Comparison of ENCODE assay signal across 17 cellular contexts in genomic region chr4:138320030-138320429, GRCh38.
DNase-seq lines count a peak whose midpoint lies in the region; ATAC-seq and TF ChIP-seq lines count a peak whose summit lies in the region.
"Had no signal": no experiment of that assay in that cellular context is flagged by ENCODE, and none has a peak within 500 bp of the region (broad histone marks: within the 10 kb centered on the region; RNA-seq: fewer than 3 reads in every experiment).

No MANE protein-coding gene starts in this region.

- peak overlapping the region; percentile 46 for H3K4me2 ChIP-seq in neural progenitor cell

- peak overlapping the region; percentile 37 for H2AFZ ChIP-seq in neural progenitor cell (replicated peaks)

- intact Hi-C loops in ovary (cut with DNase I) = no loop called here

- no peak overlapping the region for H3K9ac ChIP-seq in neural progenitor cell

- peaks cover 61% of the 10 kb centered on the region for H3K4me1 ChIP-seq in neural progenitor cell
- no peaks in the 10 kb centered on the region for H3K4me1 ChIP-seq in ovary (ENCODE audit: insufficient read depth)
- H3K4me1 ChIP-seq: HAP-1 had no signal

- no peak for TF ChIP-seq EP300 in ovary (IDR thresholded peaks at IDR 0.05)

- 96 to 97% (median 96%) methylated on average over 1 of the region's 1 CpG for WGBS in ovary, 3 donors

- H3K9me3 Mint-ChIP-seq in neural progenitor cell = peaks cover 5% of the 10 kb centered on the region
- H3K9me3 Mint-ChIP-seq: CD8-positive, alpha-beta T cell had no signal

- no peak for TF ChIP-seq CTCF in neural progenitor cell (IDR thresholded peaks at IDR 0.05)
- no peak for TF ChIP-seq CTCF in ovary (IDR thresholded peaks at IDR 0.05)
- no peak for TF ChIP-seq CTCF in omental fat pad (IDR thresholded peaks at IDR 0.05)

- H3K27ac ChIP-seq in cingulate gyrus (ENCODE audit: low read depth, low read length) (peak overlapping the region; percentile 50), neural progenitor cell (peak overlapping the region; percentile 87), ovary (no peak overlapping the region)

- no peak for TF ChIP-seq POLR2A in ovary (IDR thresholded peaks at IDR 0.05)

- peak; percentile 90 for ATAC-seq in GM18868 (IDR thresholded peaks at IDR 0.05; ENCODE audit: unreplicated experiment)
- ATAC-seq in HG02981 (IDR thresholded peaks at IDR 0.05; ENCODE audit: unreplicated experiment) = peak; percentile 45
- no peak for ATAC-seq in omental fat pad (ENCODE audit: low FRiP score)
- ATAC-seq: CD8-positive, alpha-beta T cell; K562 had no signal

- no peaks in the 10 kb centered on the region for H3K79me2 ChIP-seq in neural progenitor cell (ENCODE audit: low read depth)

- no peak overlapping the region for H3K4me3 Mint-ChIP-seq in neural progenitor cell
- H3K4me3 Mint-ChIP-seq: B cell; CD8-positive, alpha-beta T cell had no signal

- H3K27ac Mint-ChIP-seq in neural progenitor cell = no peak overlapping the region
- H3K27ac Mint-ChIP-seq: B cell; CD8-positive, alpha-beta T cell had no signal

- H3K4me1 Mint-ChIP-seq in neural progenitor cell = peaks cover 23% of the 10 kb centered on the region
- H3K4me1 Mint-ChIP-seq: B cell had no signal

- no peaks in the 10 kb centered on the region for H3K27me3 ChIP-seq in neural progenitor cell
- H3K27me3 ChIP-seq in ovary = no peaks in the 10 kb centered on the region

- H3K36me3 Mint-ChIP-seq in neural progenitor cell = no peaks in the 10 kb centered on the region
- H3K36me3 Mint-ChIP-seq: CD8-positive, alpha-beta T cell had no signal

- no peaks in the 10 kb centered on the region for H3K9me3 ChIP-seq in neural progenitor cell (ENCODE audit: low read depth)
- no peaks in the 10 kb centered on the region for H3K9me3 ChIP-seq in ovary
- H3K9me3 ChIP-seq: HAP-1 had no signal

- no peaks in the 10 kb centered on the region for H3K36me3 ChIP-seq in neural progenitor cell
- H3K36me3 ChIP-seq in ovary = no peaks in the 10 kb centered on the region
- H3K36me3 ChIP-seq: HAP-1 had no signal

- peaks cover 2% of the 10 kb centered on the region for H3K27me3 Mint-ChIP-seq in neural progenitor cell (ENCODE audit: insufficient read depth, low read depth)
- H3K27me3 Mint-ChIP-seq: B cell had no signal

- peaks cover 21% of the 10 kb centered on the region for H3F3A ChIP-seq in neural progenitor cell (ENCODE audit: low read depth)

- DNase-seq in neural progenitor cell (ENCODE audit: low spot score) (no peak), ovary (no peak), omental fat pad (ENCODE audit: low spot score) (no peak)
- no peak for DNase-seq in activated CD8-positive, alpha-beta memory T cell treated with anti-CD3 and anti-CD28 coated beads for 24 hours
- DNase-seq in stimulated activated naive CD4-positive, alpha-beta T cell (lab: John Stamatoyannopoulos, UW) = no peak
- DNase-seq: C1 segment of cervical spinal cord; CD8-positive, alpha-beta T cell; COR-L47; DMS153; DMS79 treated with DMSO at 0.1 percent for 48 hours; EL had no signal

- no peak overlapping the region for H3K4me3 ChIP-seq in neural progenitor cell
- no peak overlapping the region for H3K4me3 ChIP-seq in ovary
- H3K4me3 ChIP-seq: HAP-1, K562 had no signal

- H4K20me1 ChIP-seq in neural progenitor cell (ENCODE audit: low read depth) = no peaks in the 10 kb centered on the region

Comparison
In these comparisons a context has a peak if more than half of its experiments do, and no peak if none do; other contexts are left out.
1. H3K27ac ChIP-seq: peak in cingulate gyrus (single experiment) and neural progenitor cell (single experiment); none in ovary (0 of 2).